ENCODE assay signal across 1 cellular context in the genomic region with DNA sequence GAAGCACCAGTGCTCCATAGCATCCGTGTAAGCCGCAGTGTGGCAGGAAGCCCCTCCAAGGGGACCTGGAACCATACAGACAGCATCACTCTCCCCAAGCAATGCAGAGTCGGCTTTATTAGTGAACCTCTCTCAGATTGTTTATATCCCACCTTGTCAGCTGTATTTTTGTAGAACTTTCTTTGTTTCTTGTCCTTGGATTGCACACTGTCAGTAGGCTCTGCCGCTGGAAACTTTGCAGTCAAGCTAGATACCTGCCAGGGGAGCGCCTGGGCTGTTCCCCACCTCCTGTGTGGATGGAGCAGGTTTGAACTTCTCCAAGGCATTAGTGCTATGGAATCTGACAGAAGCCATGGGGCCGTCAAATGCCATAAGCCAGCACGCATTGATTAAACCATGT.
TF ChIP-seq lines count a peak whose summit lies in the region.

No MANE protein-coding gene starts in this region.

TF ChIP-seq in HepG2, 621 proteins besides CTCF, POLR2A, EP300 and RAD21 (continued from another document):
- TF ChIP-seq TGIF2 (CRISPR knock-in tag; IDR thresholded peaks at IDR 0.05) (no peak), ZNF614 (CRISPR knock-in tag; IDR thresholded peaks at IDR 0.05; ENCODE audit: borderline replicate concordance) (no peak), ZNF567 (CRISPR knock-in tag; IDR thresholded peaks at IDR 0.05; ENCODE audit: borderline replicate concordance) (no peak), RXRB (CRISPR knock-in tag; IDR thresholded peaks at IDR 0.05; ENCODE audit: borderline replicate concordance) (no peak), CENPT (CRISPR knock-in tag; IDR thresholded peaks at IDR 0.05; ENCODE audit: low read depth) (no peak), THAP11 (CRISPR knock-in tag; IDR thresholded peaks at IDR 0.05) (no peak), MAFF (IDR thresholded peaks at IDR 0.05; ENCODE audit: low read depth, low read length) (peak; percentile 53; the same call in 1 of the 2 replicates), BCL3 (CRISPR knock-in tag; IDR thresholded peaks at IDR 0.05) (no peak)
- TF ChIP-seq, protein P1, sequence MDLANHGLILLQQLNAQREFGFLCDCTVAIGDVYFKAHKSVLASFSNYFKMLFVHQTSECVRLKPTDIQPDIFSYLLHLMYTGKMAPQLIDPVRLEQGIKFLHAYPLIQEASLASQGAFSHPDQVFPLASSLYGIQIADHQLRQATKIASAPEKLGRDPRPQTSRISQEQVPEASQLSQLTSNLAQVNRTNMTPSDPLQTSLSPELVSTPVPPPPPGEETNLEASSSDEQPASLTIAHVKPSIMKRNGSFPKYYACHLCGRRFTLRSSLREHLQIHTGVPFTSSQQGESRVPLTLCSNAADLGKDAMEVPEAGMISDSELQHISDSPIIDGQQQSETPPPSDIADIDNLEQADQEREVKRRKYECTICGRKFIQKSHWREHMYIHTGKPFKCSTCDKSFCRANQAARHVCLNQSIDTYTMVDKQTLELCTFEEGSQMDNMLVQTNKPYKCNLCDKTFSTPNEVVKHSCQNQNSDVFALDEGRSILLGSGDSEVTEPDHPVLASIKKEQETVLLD (CRISPR knock-in tag; IDR thresholded peaks at IDR 0.05; ENCODE audit: low read depth) = no peak
